ENCODE assay signal across 15 cellular contexts in the genomic region with DNA sequence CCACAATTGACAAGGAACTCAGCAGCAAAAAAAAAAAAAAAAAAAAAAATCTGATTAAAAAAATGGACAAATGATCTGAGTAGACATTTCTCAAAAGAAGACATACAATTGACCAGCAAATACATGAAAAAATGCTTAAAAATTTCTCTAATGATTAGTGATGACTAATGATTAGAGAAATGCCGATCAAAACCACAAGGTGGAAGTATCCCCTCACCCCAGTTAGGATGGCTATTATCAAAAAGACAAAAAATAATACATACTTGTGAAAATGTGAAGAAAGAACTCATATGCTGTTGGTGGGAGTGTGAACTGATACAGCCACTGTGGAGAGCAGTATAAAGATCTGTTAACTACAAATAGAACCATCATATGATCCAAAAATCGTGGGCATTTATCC.
DNase-seq lines count a peak whose midpoint lies in the region; ATAC-seq and TF ChIP-seq lines count a peak whose summit lies in the region.
"Had no signal": no experiment of that assay in that cellular context is flagged by ENCODE, and none has a peak within 500 bp of the region (broad histone marks: within the 10 kb centered on the region; RNA-seq: fewer than 3 reads in every experiment).

No MANE protein-coding gene starts in this region.

- ATAC-seq in Right ventricle myocardium inferior (no peak), upper lobe of right lung (no peak)
- no peak for ATAC-seq in stimulated activated naive CD8-positive, alpha-beta T cell treated with anti-CD3 and anti-CD28 coated beads, Interleukin-15, Interleukin-2, amounts not matched to agents 100 U/mL and 50 U/mL, for 24 hours

- no peaks in the 10 kb centered on the region for H3K4me1 ChIP-seq in left ventricle myocardium inferior
- no peaks in the 10 kb centered on the region for H3K4me1 ChIP-seq in upper lobe of right lung
- no peaks in the 10 kb centered on the region for H3K4me1 ChIP-seq in sigmoid colon

- TF ChIP-seq EP300 in sigmoid colon (IDR thresholded peaks at IDR 0.05), result no peak

- H3K36me3 ChIP-seq in left ventricle myocardium inferior (no peaks in the 10 kb centered on the region), upper lobe of right lung (no peaks in the 10 kb centered on the region), sigmoid colon (no peaks in the 10 kb centered on the region)

- no peaks in the 10 kb centered on the region for H3K4me1 Mint-ChIP-seq in brain
- H3K4me1 Mint-ChIP-seq in nephron, result no peaks in the 10 kb centered on the region
- H3K4me1 Mint-ChIP-seq: CD8-positive, alpha-beta memory T cell had no signal

- H3K4me3 ChIP-seq in left ventricle myocardium inferior (no peak overlapping the region), upper lobe of right lung (no peak overlapping the region), sigmoid colon (no peak overlapping the region)

- H3K9me3 Mint-ChIP-seq in brain (peaks cover 0 to 8% (median 0%) of the 10 kb centered on the region in 5 experiments), nephron (peaks cover 4% of the 10 kb centered on the region)

- H3K9me3 ChIP-seq in left ventricle myocardium inferior (replicated peaks) (peaks cover 13% of the 10 kb centered on the region), upper lobe of right lung (no peaks in the 10 kb centered on the region), sigmoid colon (no peaks in the 10 kb centered on the region)

- H3K27ac ChIP-seq in left ventricle myocardium inferior (replicated peaks), result no peak overlapping the region
- H3K27ac ChIP-seq in upper lobe of right lung, result no peak overlapping the region
- no peak overlapping the region for H3K27ac ChIP-seq in sigmoid colon

- no peaks in the 10 kb centered on the region for H3K36me3 Mint-ChIP-seq in brain
- H3K36me3 Mint-ChIP-seq in nephron (ENCODE audit: low read depth), result no peaks in the 10 kb centered on the region
- H3K36me3 Mint-ChIP-seq: CD8-positive, alpha-beta memory T cell had no signal

- H3K27me3 Mint-ChIP-seq in brain (peaks cover 3% of the 10 kb centered on the region), nephron (ENCODE audit: low read depth) (no peaks in the 10 kb centered on the region)
- H3K27me3 Mint-ChIP-seq: CD8-positive, alpha-beta memory T cell had no signal

- H3K4me3 Mint-ChIP-seq in brain (no peak overlapping the region), nephron (no peak overlapping the region)
- H3K4me3 Mint-ChIP-seq: CD8-positive, alpha-beta memory T cell had no signal

- 61 to 69% methylated on average over 2 of the region's 2 CpGs for WGBS in sigmoid colon, 2 donors

- DNase-seq in left ventricle myocardium inferior (no peak), Right ventricle myocardium inferior (ENCODE audit: missing footprints) (no peak), upper lobe of right lung (no peak), cortex of kidney (lab: John Stamatoyannopoulos, UW) (no peak), sigmoid colon (no peak)
- no peak for DNase-seq in stimulated activated naive CD8-positive, alpha-beta T cell treated with anti-CD3 and anti-CD28 coated beads, Interleukin-15, Interleukin-2, amounts not matched to agents 100 U/mL and 50 U/mL, for 24 hours
- DNase-seq: activated CD4-positive, alpha-beta T cell treated with anti-CD3 and anti-CD28 coated beads, Interleukin-2, amount 50 U/mL, for 1 hour; activated gamma-delta T cell treated with Interleukin-2 at 50 U/mL for 16 hours; CD8-positive, alpha-beta memory T cell; foreskin melanocyte; NCI-H2029; NCI-H526; stimulated activated naive CD4-positive, alpha-beta T cell had no signal

- no peak for TF ChIP-seq POLR2A in sigmoid colon (IDR thresholded peaks at IDR 0.05)

- intact Hi-C loops in left ventricle myocardium inferior (cut with micrococcal nuclease) (loop anchor here (5.0 kb wide), 1 partner anchor 524 kb away; no protein-coding TSS in a partner anchor), Right ventricle myocardium inferior (cut with DNase I) (loop anchor here (5.0 kb wide), 1 partner anchor 524 kb away; no protein-coding TSS in a partner anchor), upper lobe of right lung (cut with DNase I) (no loop called here), sigmoid colon (cut with DNase I) (no loop called here)

- H3K27me3 ChIP-seq in left ventricle myocardium inferior (ENCODE audit: low read depth) (no peaks in the 10 kb centered on the region), upper lobe of right lung (no peaks in the 10 kb centered on the region), sigmoid colon (no peaks in the 10 kb centered on the region)

- TF ChIP-seq CTCF in left ventricle myocardium inferior (IDR thresholded peaks at IDR 0.05; ENCODE audit: borderline replicate concordance) (peak; percentile 62), brain (conservative IDR thresholded peaks at IDR 0.05) (peak; percentile 52 to 65), nephron (IDR thresholded peaks at IDR 0.05; ENCODE audit: unreplicated experiment in 3 of 3) (peak; percentile 19 to 44 (median 24)), upper lobe of right lung (IDR thresholded peaks at IDR 0.05) (peak; percentile 46), sigmoid colon (IDR thresholded peaks at IDR 0.05) (no peak)

- H3K27ac Mint-ChIP-seq in brain (no peak overlapping the region), nephron (no peak overlapping the region)
- H3K27ac Mint-ChIP-seq: CD8-positive, alpha-beta memory T cell had no signal

Comparison
In these comparisons a context has a peak if more than half of its experiments do, and no peak if none do; other contexts are left out.
1. CTCF ChIP-seq: peak in left ventricle myocardium inferior (single experiment), brain (2 of 2), nephron (3 of 3) and upper lobe of right lung (single experiment); none in sigmoid colon (0 of 4).
2. intact Hi-C loops: an anchor here in left ventricle myocardium inferior (5.0 kb wide) and Right ventricle myocardium inferior (5.0 kb wide); none called in upper lobe of right lung and sigmoid colon.